Comparison of ENCODE assay signal across 9 cellular contexts in the genomic region with DNA sequence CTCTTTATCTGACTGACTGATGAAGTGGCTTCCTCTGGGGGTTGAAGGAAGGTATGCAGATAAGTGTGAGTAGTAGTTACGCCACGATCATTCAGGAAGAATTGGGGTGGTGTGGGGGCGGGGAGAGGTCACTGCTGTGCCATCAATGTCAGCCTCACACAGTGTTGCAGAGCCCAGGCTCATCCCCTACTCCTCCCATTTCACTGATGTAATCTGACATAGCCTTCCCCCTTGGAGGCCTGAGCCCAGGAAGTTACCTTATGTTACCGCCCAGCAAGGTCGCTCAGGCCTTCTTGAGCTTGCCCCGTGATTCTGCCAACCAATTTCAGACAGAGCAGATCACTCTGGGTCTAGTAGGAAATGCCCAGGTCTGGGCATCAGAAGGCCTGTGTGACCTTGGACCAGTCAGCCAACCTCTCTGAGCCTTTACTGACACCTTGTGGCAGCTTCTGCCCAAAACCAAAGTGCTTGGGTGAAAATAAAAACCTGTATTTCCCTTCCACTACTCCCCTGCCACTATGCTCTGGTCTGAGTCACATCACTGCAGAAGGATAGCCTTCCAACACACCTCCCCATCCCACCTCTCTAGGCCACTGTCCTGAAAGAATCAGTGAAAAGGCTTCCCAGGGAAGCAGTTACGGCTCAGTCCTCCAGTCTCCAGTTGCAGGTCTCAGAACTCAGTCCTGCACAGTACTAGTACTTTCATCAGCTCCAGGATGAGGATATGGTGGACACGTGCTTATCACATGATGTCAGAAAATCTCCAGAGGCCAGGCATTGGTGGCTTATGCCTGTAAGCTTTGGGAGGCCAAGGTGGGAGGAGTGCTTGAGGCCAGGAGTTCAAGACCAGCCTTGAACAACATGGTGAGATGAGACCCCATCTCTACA. TPM values are rescaled to one million over a fixed set of nuclear protein-coding genes. Genes with fewer than 3 reads are reported as not detected.
DNase-seq lines count a peak whose midpoint lies in the region; ATAC-seq and TF ChIP-seq lines count a peak whose summit lies in the region.
"Had no signal": no experiment of that assay in that cellular context is flagged by ENCODE, and none has a peak within 500 bp of the region (broad histone marks: within the 10 kb centered on the region; RNA-seq: fewer than 3 reads in every experiment).

No MANE protein-coding gene starts in this region.

- no peaks in the 10 kb centered on the region for H4K20me1 ChIP-seq in mammary epithelial cell (ENCODE audit: insufficient read depth, low read length)

- in situ Hi-C loops in mammary epithelial cell (cut with MboI; ENCODE audit: low sequenced_read_pairs in 2 of 2): no loop called here

- no peak overlapping the region for H2AFZ ChIP-seq in mammary epithelial cell (ENCODE audit: low read depth, low read length)

- H3K4me2 ChIP-seq in mammary epithelial cell (ENCODE audit: insufficient read depth, low read depth, low read length): no peak overlapping the region

- no peaks in the 10 kb centered on the region for H3K36me3 ChIP-seq in mammary epithelial cell (ENCODE audit: insufficient read depth, low read length)

- H3K9ac ChIP-seq in mammary epithelial cell (ENCODE audit: insufficient read depth, low read length): no peak overlapping the region

- dilution Hi-C loops in mammary epithelial cell (cut with HindIII; ENCODE audit: low sequenced_read_pairs): no loop called here

- intact Hi-C loops in mammary epithelial cell (cut with micrococcal nuclease): loop anchor here (1.0 to 10.0 kb wide), 3 partner anchors 76 to 216 kb away; no protein-coding TSS in a partner anchor

- peak; percentile 31 for ATAC-seq in omental fat pad (ENCODE audit: low FRiP score)

- TF ChIP-seq CTCF in mammary epithelial cell (conservative IDR thresholded peaks at IDR 0.05 in 1 of 2, IDR thresholded peaks at IDR 0.05 in 1 of 2; ENCODE audit: extremely low read depth in 1 of 2, insufficient read depth in 1 of 2, low read depth in 1 of 2, low read length in 2 of 2) (peak; percentile 38 to 54), omental fat pad (IDR thresholded peaks at IDR 0.05) (no peak)

- no peak overlapping the region for H3K27ac ChIP-seq in mammary epithelial cell (ENCODE audit: insufficient read depth, low read depth, low read length)

- no peaks in the 10 kb centered on the region for H3K79me2 ChIP-seq in mammary epithelial cell (ENCODE audit: insufficient read depth, low read length)

- no TSS peak for BruUV-seq in mammary epithelial cell (replicated peaks; lab: Mats Ljungman, UMichigan)

- CTCF ChIA-PET in mammary epithelial cell (lab: Charles Lee; ENCODE audit: low non-redundant PET): interaction anchor here (0.5 to 0.6 kb wide), 2 partner anchors 476 to 794 kb away, joined by 3 read pairs; no protein-coding TSS in a partner anchor

- WGBS in mammary epithelial cell (ENCODE audit: low coverage, missing lambda C conversion rate): 59% methylated on average over 8 of the region's 8 CpGs

- H3K27me3 ChIP-seq in mammary epithelial cell (ENCODE audit: insufficient read depth, low read length): no peaks in the 10 kb centered on the region

- peaks cover 13% of the 10 kb centered on the region for H3K4me1 ChIP-seq in mammary epithelial cell (ENCODE audit: insufficient read depth, low read length)

- no peaks in the 10 kb centered on the region for H3K9me3 ChIP-seq in mammary epithelial cell (replicated peaks; ENCODE audit: insufficient read depth, low read length)

- DNase-seq in NCI-H1694 (lab: John Stamatoyannopoulos, UW) (peak; percentile 13), NCI-H1694 treated with DMSO at 0.1 percent for 48 hours (lab: John Stamatoyannopoulos, UW) (no peak), M059J (ENCODE audit: low read depth) (peak; percentile 28), mammary epithelial cell (peak; percentile 34), omental fat pad (ENCODE audit: low spot score) (no peak), T-helper 9 cell (no peak), epidermal melanocyte (ENCODE audit: insufficient read length, low spot score) (no peak)
- no peak for DNase-seq in effector CD4-positive, alpha-beta T cell
- DNase-seq: stimulated activated CD4-positive, alpha-beta T cell treated with anti-CD3 and anti-CD28 coated beads, Interleukin-12 subunit alpha, Interleukin-12 subunit beta, amount 100 ng/mL, for 4 hours had no signal

- no peak overlapping the region for H3K4me3 ChIP-seq in mammary epithelial cell (replicated peaks in 1 of 3; ENCODE audit: insufficient read depth in 1 of 3, low read depth in 2 of 3, low read length in 3 of 3)

RNA-seq across cellular contexts. Expression of gene INSYN1, which starts 28.1 kb away (rescaled TPM):
- 0.39 TPM in 1 of 2 replicates, not detected in the other for total RNA-seq in M059J (2014; rRNA removed; shearing (Covaris generic))
- 1 to 10 TPM in 1 of 2 donors, under 1 TPM in 1; 0.33 to 1.3 TPM for total RNA-seq in mammary epithelial cell
- polyA plus RNA-seq in mammary epithelial cell: 0.03 TPM
- polyA minus RNA-seq in mammary epithelial cell: not detected
- total RNA-seq in omental fat pad: 1 to 10 TPM in 3 of 4 donors, under 1 TPM in 1; 0.95 to 3.7 (median 3.1) TPM

Comparison
In these comparisons a context has a peak if more than half of its experiments do, and no peak if none do; other contexts are left out.
1. DNase-seq: peak in NCI-H1694 (single experiment), M059J (single experiment) and mammary epithelial cell (single experiment); none in NCI-H1694 treated with DMSO at 0.1 percent for 48 hours (single experiment), omental fat pad (single experiment), T-helper 9 cell (single experiment), effector CD4-positive, alpha-beta T cell (single experiment) and epidermal melanocyte (single experiment).
2. CTCF ChIP-seq: peak in mammary epithelial cell (2 of 2); none in omental fat pad (0 of 3).